ENCODE assay signal across 8 cellular contexts in genomic region chr6:111604259-111605099, GRCh38. TPM values are rescaled to one million over a fixed set of nuclear protein-coding genes. Genes with fewer than 3 reads are reported as not detected.
A peak's percentile ranks its signal among the peaks of the same experiment; 100 is the strongest.
DNase-seq lines count a peak whose midpoint lies in the region; ATAC-seq, FAIRE-seq and TF ChIP-seq lines count a peak whose summit lies in the region.

No MANE protein-coding gene starts in this region.

- H3K27ac ChIP-seq in HL-60 (replicated peaks) = peak overlapping the region; percentile 83
- peak overlapping the region; percentile 100 for H3K27ac ChIP-seq in right cardiac atrium (ENCODE audit: low read length)
- peak overlapping the region; percentile 88 to 90 for H3K27ac ChIP-seq in prostate gland

- no peak for FAIRE-seq in D721Med (lab: Jason Lieb, UNC)

- intact Hi-C loops in right cardiac atrium (cut with DNase I) (loop anchor here in 3 of 4 donors (5.0 to 10.0 kb wide), 4 partner anchors 52 to 122 kb away; partner anchors contain the start of gene REV3L (in 2 of the 3)), prostate gland (cut with DNase I) (loop anchor here (1.0 to 2.0 kb wide), 4 partner anchors 14 to 121 kb away; partner anchors contain the start of gene REV3L)

- H3K9me3 ChIP-seq in right cardiac atrium (ENCODE audit: control insufficient read depth, low read length) (no peaks in the 10 kb centered on the region), prostate gland (no peaks in the 10 kb centered on the region)

- DNase-seq in AG10803 (ENCODE audit: low read depth) = peak; percentile 94
- DNase-seq in HL-60 (ENCODE audit: low read depth in 1 of 2, low spot score in 1 of 2) = peak; percentile 46 to 67
- peak; percentile 94 for DNase-seq in amniotic epithelial cell (ENCODE audit: low read depth)
- DNase-seq in right cardiac atrium = peak; percentile 81 to 93 (median 85)
- DNase-seq in prostate gland (ENCODE audit: low spot score) = peak; percentile 34
- no peak for DNase-seq in D721Med (ENCODE audit: insufficient read length, low spot score)
- DNase-seq in NCI-H146 (lab: John Stamatoyannopoulos, UW) = no peak

- WGBS in right cardiac atrium = 24% methylated on average over 7 of the region's 7 CpGs
- WGBS in prostate gland = 13% methylated on average over 7 of the region's 7 CpGs

- TF ChIP-seq CTCF in AG10803 (conservative IDR thresholded peaks at IDR 0.05; ENCODE audit: low read length) (no peak), HL-60 (IDR thresholded peaks at IDR 0.05; ENCODE audit: insufficient read depth, low read length) (no peak), prostate gland (IDR thresholded peaks at IDR 0.05) (no peak), D721Med (IDR thresholded peaks at IDR 0.05; ENCODE audit: insufficient read depth, missing control alignments) (no peak)

- H3K27me3 ChIP-seq in HL-60 (ENCODE audit: insufficient read depth, poor library complexity, severe bottlenecking) (no peaks in the 10 kb centered on the region), right cardiac atrium (ENCODE audit: control insufficient read depth, insufficient read depth) (no peaks in the 10 kb centered on the region), prostate gland (replicated peaks; ENCODE audit: insufficient read depth) (no peaks in the 10 kb centered on the region)

- TF ChIP-seq POLR2A in prostate gland (IDR thresholded peaks at IDR 0.05) = no peak

- ATAC-seq in right cardiac atrium = peak; percentile 78 to 84
- no peak for ATAC-seq in GM18519 (IDR thresholded peaks at IDR 0.05; ENCODE audit: low FRiP score, unreplicated experiment)

- H3K36me3 ChIP-seq in prostate gland = no peaks in the 10 kb centered on the region

- H3K4me3 ChIP-seq in AG10803 (ENCODE audit: low read length) (peak overlapping the region; percentile 66), HL-60 (replicated peaks; ENCODE audit: insufficient read depth, low read length) (peak overlapping the region; percentile 56), right cardiac atrium (ENCODE audit: low read length) (peak overlapping the region; percentile 92), prostate gland (peak overlapping the region; percentile 45 to 52)

- H3K4me1 ChIP-seq in right cardiac atrium (ENCODE audit: control insufficient read depth, insufficient read depth, low read length) (peaks cover 17% of the 10 kb centered on the region), prostate gland (replicated peaks) (peaks cover 28% of the 10 kb centered on the region)

RNA-seq across cellular contexts. Expression of gene TRAF3IP2, which starts 1.2 kb away (rescaled TPM):
- total RNA-seq in right cardiac atrium (10 to 100 TPM; 12.7 to 16.0 (median 13.1) TPM), prostate gland (10 to 100 TPM; 40.2 to 52.4 TPM)
- polyA plus RNA-seq in right cardiac atrium = 14.1 TPM

Comparison
In these comparisons a context has a peak if more than half of its experiments do, and no peak if none do; other contexts are left out.
1. DNase-seq: peak in AG10803 (single experiment), HL-60 (2 of 2), amniotic epithelial cell (single experiment), right cardiac atrium (3 of 3) and prostate gland (single experiment); none in D721Med (single experiment) and NCI-H146 (single experiment).
2. Peak in every context shown above with its lines, with median percentiles within 50 percentile points of each other: H3K4me3 ChIP-seq and H3K27ac ChIP-seq.